ENCODE assay signal across 8 cellular contexts in genomic region chr13:73767747-73768315, GRCh38.
DNase-seq lines count a peak whose midpoint lies in the region; ATAC-seq and TF ChIP-seq lines count a peak whose summit lies in the region.

No MANE protein-coding gene starts in this region.

- ATAC-seq in GM18868 (IDR thresholded peaks at IDR 0.05; ENCODE audit: unreplicated experiment) (peak; percentile 32), GM21619 (IDR thresholded peaks at IDR 0.05; ENCODE audit: unreplicated experiment) (no peak), GM21515 (IDR thresholded peaks at IDR 0.05; ENCODE audit: unreplicated experiment) (no peak)
- no peak for ATAC-seq in central memory CD8-positive, alpha-beta T cell (replicated peaks; ENCODE audit: extremely low read depth, poor library complexity, severe bottlenecking)

- peaks cover 70% of the 10 kb centered on the region for H3K4me1 Mint-ChIP-seq in central memory CD8-positive, alpha-beta T cell
- H3K4me1 Mint-ChIP-seq in nephron progenitor cell = peaks cover 30% of the 10 kb centered on the region

- H3K27ac ChIP-seq in A673 (ENCODE audit: low read depth, low read length, poor library complexity, severe bottlenecking) = peak overlapping the region; percentile 89

- DNase-seq in A673 (ENCODE audit: low spot score) (peak; percentile 54), RPMI8226 (peak; percentile 47), nephron progenitor cell (no peak), ecto neural progenitor cell (ENCODE audit: low spot score) (no peak)
- no peak for DNase-seq in central memory CD8-positive, alpha-beta T cell (ENCODE audit: low spot score in 2 of 2)

- H3K4me1 ChIP-seq in A673 (ENCODE audit: insufficient read depth, low read length, poor library complexity, severe bottlenecking) = peaks cover 48% of the 10 kb centered on the region

- peaks cover 35% of the 10 kb centered on the region for H3K36me3 Mint-ChIP-seq in central memory CD8-positive, alpha-beta T cell (ENCODE audit: insufficient read depth)
- H3K36me3 Mint-ChIP-seq in nephron progenitor cell (ENCODE audit: low read depth) = peaks cover 7% of the 10 kb centered on the region

- peak overlapping the region; percentile 75 for H3K27ac Mint-ChIP-seq in central memory CD8-positive, alpha-beta T cell (ENCODE audit: low read depth)
- H3K27ac Mint-ChIP-seq in nephron progenitor cell = no peak overlapping the region

- no peaks in the 10 kb centered on the region for H3K9me3 ChIP-seq in A673 (ENCODE audit: low read depth, low read length, poor library complexity, severe bottlenecking)

- no peaks in the 10 kb centered on the region for H3K27me3 ChIP-seq in A673 (replicated peaks; ENCODE audit: insufficient read depth, low read depth, low read length, poor library complexity)

- intact Hi-C loops in A673 (cut with micrococcal nuclease; ENCODE audit: unreplicated experiment) = loop anchor here (10.0 kb wide), 1 partner anchor 167 kb away; no protein-coding TSS in a partner anchor

- BruUV-seq in A673 (replicated peaks; lab: Mats Ljungman, UMichigan) = no TSS peak

- no peaks in the 10 kb centered on the region for H3K36me3 ChIP-seq in A673 (ENCODE audit: insufficient read depth, low read length, poor library complexity, severe bottlenecking)

- no peak overlapping the region for H3K4me3 ChIP-seq in A673 (ENCODE audit: low read depth, low read length, poor library complexity, severe bottlenecking)

- CTCF ChIA-PET in A673 (lab: Charles Lee) = interaction anchor here (0.6 kb wide), 1 partner anchor 26 kb away, joined by 4 read pairs; no protein-coding TSS in a partner anchor

- peak overlapping the region; percentile 29 for H3K4me3 Mint-ChIP-seq in central memory CD8-positive, alpha-beta T cell
- no peak overlapping the region for H3K4me3 Mint-ChIP-seq in nephron progenitor cell

- POLR2A ChIA-PET in A673 (lab: Charles Lee; ENCODE audit: low non-redundant PET) = interaction anchor here (0.6 to 0.7 kb wide), 2 partner anchors 12 to 837 kb away, joined by 4 read pairs; no protein-coding TSS in a partner anchor

- H3K27me3 Mint-ChIP-seq in central memory CD8-positive, alpha-beta T cell = no peaks in the 10 kb centered on the region
- no peaks in the 10 kb centered on the region for H3K27me3 Mint-ChIP-seq in nephron progenitor cell (ENCODE audit: low read depth, poor library complexity)

- peak; percentile 65 for TF ChIP-seq CTCF in A673 (conservative IDR thresholded peaks at IDR 0.05; ENCODE audit: low read depth, low read length)
- TF ChIP-seq CTCF in nephron progenitor cell (IDR thresholded peaks at IDR 0.05) = peak; percentile 20

- H3K9me3 Mint-ChIP-seq in central memory CD8-positive, alpha-beta T cell = no peaks in the 10 kb centered on the region
- no peaks in the 10 kb centered on the region for H3K9me3 Mint-ChIP-seq in nephron progenitor cell

Comparison
In these comparisons a context has a peak if more than half of its experiments do, and no peak if none do; other contexts are left out.
1. DNase-seq: peak in A673 (single experiment) and RPMI8226 (single experiment); none in central memory CD8-positive, alpha-beta T cell (0 of 2), nephron progenitor cell (single experiment) and ecto neural progenitor cell (single experiment).